12 cellular contexts compared by ENCODE assay signal in the genomic region with DNA sequence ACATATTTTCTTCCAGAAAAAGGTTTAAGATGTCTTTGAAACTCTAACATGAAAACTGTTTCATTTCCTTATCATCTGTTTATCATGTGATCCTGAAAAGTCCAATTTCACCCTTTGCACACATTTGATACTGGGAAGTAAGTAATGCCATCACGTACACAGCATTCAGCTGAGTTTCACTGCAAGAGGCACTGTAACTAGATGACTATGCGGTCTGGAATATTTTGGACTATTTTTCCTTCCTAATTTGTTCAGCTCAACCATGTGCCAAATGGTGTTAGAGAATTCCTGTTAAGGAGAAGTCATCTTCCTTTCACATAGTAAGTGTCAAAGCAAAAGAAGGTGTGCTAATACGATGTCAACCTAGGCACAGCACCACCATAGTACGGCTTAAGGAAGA.
DNase-seq lines count a peak whose midpoint lies in the region; ATAC-seq and TF ChIP-seq lines count a peak whose summit lies in the region.
"Had no signal": no experiment of that assay in that cellular context is flagged by ENCODE, and none has a peak within 500 bp of the region (broad histone marks: within the 10 kb centered on the region; RNA-seq: fewer than 3 reads in every experiment).

No MANE protein-coding gene starts in this region.

- no peaks in the 10 kb centered on the region for H3K27me3 Mint-ChIP-seq in CD4-positive, CD25-positive, alpha-beta regulatory T cell
- H3K27me3 Mint-ChIP-seq: CD4-positive, alpha-beta memory T cell; stimulated activated naive CD8-positive, alpha-beta T cell treated with anti-CD3 and anti-CD28 coated beads, Interleukin-15, amount 100 ng/mL, for 72 hours had no signal

- H3K9me3 Mint-ChIP-seq in CD4-positive, CD25-positive, alpha-beta regulatory T cell: no peaks in the 10 kb centered on the region
- H3K9me3 Mint-ChIP-seq: CD4-positive, alpha-beta memory T cell; stimulated activated naive CD8-positive, alpha-beta T cell treated with anti-CD3 and anti-CD28 coated beads, Interleukin-15, amount 100 ng/mL, for 72 hours had no signal

- POLR2A ChIA-PET in SK-N-SH (lab: Yijun Ruan, JAX): no interaction called here

- peaks cover 5% of the 10 kb centered on the region for H3K36me3 Mint-ChIP-seq in CD4-positive, CD25-positive, alpha-beta regulatory T cell

- H3F3A ChIP-seq in SK-N-SH (replicated peaks; ENCODE audit: insufficient read depth) (peaks cover 10% of the 10 kb centered on the region), neural cell (ENCODE audit: insufficient read depth, low read length, poor library complexity, severe bottlenecking) (no peaks in the 10 kb centered on the region)

- no peak for DNase-seq in CD4-positive, CD25-positive, alpha-beta regulatory T cell
- DNase-seq in SK-N-SH (no peak), fibroblast of lung (ENCODE audit: low read depth in 2 of 2) (peak; percentile 57 to 60), SKM-1 (lab: John Stamatoyannopoulos, UW; ENCODE audit: unreplicated experiment) (no peak), mucosa of gallbladder (ENCODE audit: low spot score) (no peak), adrenal gland (no peak)
- DNase-seq: activated naive CD4-positive, alpha-beta T cell treated with anti-CD3 and anti-CD28 coated beads, Interleukin-2, amount 50 U/mL, for 16 hours; CD4-positive, alpha-beta memory T cell; SIG-M5; stimulated activated naive CD8-positive, alpha-beta T cell treated with anti-CD3 and anti-CD28 coated beads, Interleukin-15, amount 100 ng/mL, for 72 hours had no signal

- no peaks in the 10 kb centered on the region for H3K9me2 ChIP-seq in SK-N-SH
- no peaks in the 10 kb centered on the region for H3K9me2 ChIP-seq in neural cell (ENCODE audit: insufficient read depth, low read length)

- no peak for ATAC-seq in CD4-positive, CD25-positive, alpha-beta regulatory T cell (ENCODE audit: low read depth in 2 of 2)
- ATAC-seq in HG03139 (IDR thresholded peaks at IDR 0.05; ENCODE audit: unreplicated experiment): no peak
- ATAC-seq: stimulated activated naive CD8-positive, alpha-beta T cell treated with anti-CD3 and anti-CD28 coated beads, Interleukin-15, amount 100 ng/mL, for 72 hours had no signal

- no peak overlapping the region for H3K4me3 Mint-ChIP-seq in CD4-positive, CD25-positive, alpha-beta regulatory T cell
- H3K4me3 Mint-ChIP-seq: stimulated activated naive CD8-positive, alpha-beta T cell treated with anti-CD3 and anti-CD28 coated beads, Interleukin-15, amount 100 ng/mL, for 72 hours had no signal

- H3K27me3 ChIP-seq in CD4-positive, CD25-positive, alpha-beta regulatory T cell (ENCODE audit: control insufficient read depth, insufficient read depth, low read length): no peaks in the 10 kb centered on the region
- H3K27me3 ChIP-seq in SK-N-SH (ENCODE audit: insufficient read depth) (no peaks in the 10 kb centered on the region), fibroblast of lung (ENCODE audit: control insufficient read depth, insufficient read depth, low read length) (no peaks in the 10 kb centered on the region), neural cell (ENCODE audit: insufficient read depth, low read depth, low read length) (no peaks in the 10 kb centered on the region), adrenal gland (no peaks in the 10 kb centered on the region)

- peak overlapping the region in 2 of 3 donors; percentile 31 to 59 for H3K27ac Mint-ChIP-seq in CD4-positive, CD25-positive, alpha-beta regulatory T cell
- H3K27ac Mint-ChIP-seq: stimulated activated naive CD8-positive, alpha-beta T cell treated with anti-CD3 and anti-CD28 coated beads, Interleukin-15, amount 100 ng/mL, for 72 hours had no signal

- H3K4me3 ChIP-seq in CD4-positive, CD25-positive, alpha-beta regulatory T cell (ENCODE audit: low read depth, low read length): no peak overlapping the region
- H3K4me3 ChIP-seq in SK-N-SH (ENCODE audit: low read depth in 2 of 2, low read length in 1 of 2) (no peak overlapping the region), fibroblast of lung (replicated peaks in 1 of 4; ENCODE audit: control extremely low read depth in 1 of 4, insufficient read depth in 1 of 4, low read depth in 3 of 4, low read length in 4 of 4) (no peak overlapping the region), neural cell (ENCODE audit: low read length) (no peak overlapping the region), adrenal gland (no peak overlapping the region)

- WGBS in SK-N-SH (ENCODE audit: low lambda C conversion rate): 88% methylated on average over 4 of the region's 4 CpGs
- WGBS in adrenal gland, 4 donors: 74 to 86% (median 82%) methylated on average over 4 of the region's 4 CpGs

- intact Hi-C loops in adrenal gland (cut with DNase I): no loop called here

- 0 out of 2 replicates have a peak overlapping the region, but pooled peaks have one; percentile 54 for H3K4me2 ChIP-seq in SK-N-SH
- H3K4me2 ChIP-seq in fibroblast of lung (ENCODE audit: extremely low read depth, insufficient read depth, low read length): no peak overlapping the region
- no peak overlapping the region for H3K4me2 ChIP-seq in neural cell (ENCODE audit: low read length)

- TF ChIP-seq RAD21 in SK-N-SH (IDR thresholded peaks at IDR 0.05; ENCODE audit: low read length) (no peak), neural cell (conservative IDR thresholded peaks at IDR 0.05) (no peak)

- no peaks in the 10 kb centered on the region for H3K36me3 ChIP-seq in CD4-positive, CD25-positive, alpha-beta regulatory T cell (ENCODE audit: control insufficient read depth, insufficient read depth, low read length)
- no peaks in the 10 kb centered on the region for H3K36me3 ChIP-seq in SK-N-SH (replicated peaks in 1 of 2; ENCODE audit: control insufficient read depth in 1 of 2, insufficient read depth in 2 of 2, low read length in 1 of 2)
- no peaks in the 10 kb centered on the region for H3K36me3 ChIP-seq in fibroblast of lung (ENCODE audit: control insufficient read depth, insufficient read depth, low read length)
- H3K36me3 ChIP-seq in neural cell (ENCODE audit: insufficient read depth, low read length): no peaks in the 10 kb centered on the region
- H3K36me3 ChIP-seq in adrenal gland (replicated peaks in 1 of 2): no peaks in the 10 kb centered on the region

- H3K9ac ChIP-seq in SK-N-SH: no peak overlapping the region
- H3K9ac ChIP-seq in fibroblast of lung (ENCODE audit: insufficient read depth, low read length): no peak overlapping the region
- H3K9ac ChIP-seq in neural cell (ENCODE audit: low read length): no peak overlapping the region

- H4K20me1 ChIP-seq in SK-N-SH (ENCODE audit: insufficient read depth): peaks cover 25% of the 10 kb centered on the region
- H4K20me1 ChIP-seq in fibroblast of lung (ENCODE audit: control insufficient read depth, extremely low read depth, insufficient read depth, low read length): no peaks in the 10 kb centered on the region
- peaks cover 3% of the 10 kb centered on the region for H4K20me1 ChIP-seq in neural cell (ENCODE audit: insufficient read depth)

- TF ChIP-seq POLR2A in adrenal gland (IDR thresholded peaks at IDR 0.05): no peak

- no peak overlapping the region for H2AFZ ChIP-seq in SK-N-SH (ENCODE audit: low read depth)
- no peak overlapping the region for H2AFZ ChIP-seq in fibroblast of lung (ENCODE audit: low read length)
- no peak overlapping the region for H2AFZ ChIP-seq in neural cell (ENCODE audit: low read depth, low read length)

- TF ChIP-seq EP300 in SK-N-SH (IDR thresholded peaks at IDR 0.05; ENCODE audit: borderline replicate concordance in 1 of 2, low read depth in 1 of 2, low read length in 1 of 2) (no peak), neural cell (conservative IDR thresholded peaks at IDR 0.05; ENCODE audit: poor library complexity, severe bottlenecking) (no peak)

- H3K79me2 ChIP-seq in SK-N-SH (ENCODE audit: insufficient read depth): peaks cover 99% of the 10 kb centered on the region
- peaks cover 3% of the 10 kb centered on the region for H3K79me2 ChIP-seq in fibroblast of lung (ENCODE audit: control insufficient read depth, insufficient read depth, low read length)
- peaks cover 44% of the 10 kb centered on the region for H3K79me2 ChIP-seq in neural cell (replicated peaks; ENCODE audit: insufficient read depth, low read length)

- H3K4me1 ChIP-seq in CD4-positive, CD25-positive, alpha-beta regulatory T cell (ENCODE audit: control insufficient read depth, insufficient read depth, low read length, poor library complexity, severe bottlenecking): peaks cover 9% of the 10 kb centered on the region
- peaks cover 29 to 31% of the 10 kb centered on the region in 2 experiments for H3K4me1 ChIP-seq in SK-N-SH (ENCODE audit: control insufficient read depth in 1 of 2, insufficient read depth in 2 of 2, low read depth in 1 of 2, low read length in 1 of 2)
- H3K4me1 ChIP-seq in fibroblast of lung (ENCODE audit: control insufficient read depth, extremely low read depth, insufficient read depth, low read length): peaks cover 9% of the 10 kb centered on the region
- H3K4me1 ChIP-seq in adrenal gland (replicated peaks in 1 of 2): peaks cover 15 to 36% of the 10 kb centered on the region in 2 donors

- no peaks in the 10 kb centered on the region for H3K9me3 ChIP-seq in CD4-positive, CD25-positive, alpha-beta regulatory T cell (ENCODE audit: control insufficient read depth in 2 of 2, low read length in 2 of 2)
- H3K9me3 ChIP-seq in SK-N-SH (no peaks in the 10 kb centered on the region), fibroblast of lung (ENCODE audit: control insufficient read depth, insufficient read depth, low read depth, low read length) (no peaks in the 10 kb centered on the region), neural cell (ENCODE audit: low read length) (no peaks in the 10 kb centered on the region), adrenal gland (replicated peaks in 1 of 3) (no peaks in the 10 kb centered on the region)

- no peak overlapping the region for H3K27ac ChIP-seq in CD4-positive, CD25-positive, alpha-beta regulatory T cell (ENCODE audit: insufficient read depth, low read length, poor library complexity, severe bottlenecking)
- peak overlapping the region; percentile 51 to 75; a peak in 2 of 4 replicates for H3K27ac ChIP-seq in SK-N-SH (ENCODE audit: low read depth in 2 of 2, low read length in 1 of 2)
- H3K27ac ChIP-seq in fibroblast of lung (ENCODE audit: insufficient read depth, low read length): no peak overlapping the region
- H3K27ac ChIP-seq in neural cell (ENCODE audit: low read length): peak overlapping the region; percentile 19
- H3K27ac ChIP-seq in adrenal gland: no peak overlapping the region

- CTCF ChIA-PET in SK-N-SH (lab: Yijun Ruan, JAX): interaction anchor here (1.6 kb wide), 1 partner anchor 57 kb away, joined by 3 read pairs; no protein-coding TSS in a partner anchor

- H3K4me1 Mint-ChIP-seq in CD4-positive, CD25-positive, alpha-beta regulatory T cell: peaks cover 25 to 77% (median 44%) of the 10 kb centered on the region in 4 donors

- TF ChIP-seq CTCF in SK-N-SH (IDR thresholded peaks at IDR 0.05) (no peak), fibroblast of lung (conservative IDR thresholded peaks at IDR 0.05 in 1 of 2, IDR thresholded peaks at IDR 0.05 in 1 of 2; ENCODE audit: low read depth in 1 of 2, low read length in 2 of 2) (no peak), neural cell (IDR thresholded peaks at IDR 0.05; ENCODE audit: poor library complexity, severe bottlenecking) (no peak), adrenal gland (IDR thresholded peaks at IDR 0.05) (no peak)

TF ChIP-seq in SK-N-SH, 30 proteins besides CTCF, POLR2A, EP300 and RAD21 (continues in another document):
- no peak for TF ChIP-seq GABPA (IDR thresholded peaks at IDR 0.05; ENCODE audit: low read depth)

TF ChIP-seq in neural cell, 6 proteins besides CTCF, POLR2A, EP300 and RAD21 (continues in another document):
- TF ChIP-seq TAF1 (IDR thresholded peaks at IDR 0.05; ENCODE audit: low read depth): no peak

Comparison
In these comparisons a context has a peak if more than half of its experiments do, and no peak if none do; other contexts are left out.
1. DNase-seq: peak in fibroblast of lung (2 of 2); none in CD4-positive, CD25-positive, alpha-beta regulatory T cell (0 of 3), SK-N-SH (single experiment), SKM-1 (single experiment), mucosa of gallbladder (single experiment) and adrenal gland (0 of 7).
2. H3K27ac ChIP-seq: peak in SK-N-SH (2 of 2) and neural cell (single experiment); none in CD4-positive, CD25-positive, alpha-beta regulatory T cell (single experiment), fibroblast of lung (single experiment) and adrenal gland (0 of 5).